ENCODE assay signal across 25 cellular contexts in genomic region chr3:168223085-168223484, GRCh38.
"Had no signal": no experiment of that assay in that cellular context is flagged by ENCODE, and none has a peak within 500 bp of the region (broad histone marks: within the 10 kb centered on the region; RNA-seq: fewer than 3 reads in every experiment).

No MANE protein-coding gene starts in this region.

- FAIRE-seq: pancreas had no signal

- H3K4me1 ChIP-seq: left ventricle myocardium inferior, pancreas, prostate gland, suprapubic skin, tibial artery, uterus had no signal

- H3K4me3 ChIP-seq: left ventricle myocardium inferior, lung, mucosa of descending colon, pancreas, prostate gland, skin epidermis, suprapubic skin, thoracic aorta, tibial artery, uterus had no signal

- H3K4me1 Mint-ChIP-seq: naive thymus-derived CD4-positive, alpha-beta T cell; stimulated activated effector memory CD8-positive, alpha-beta T cell treated with anti-CD3 and anti-CD28 coated beads, Interleukin-12 subunit alpha, Interleukin-12 subunit beta, amount 100 ng/mL, for 72 hours had no signal

- H3K9me3 Mint-ChIP-seq: natural killer cell treated with Interleukin-12 subunit alpha and Interleukin-12 subunit beta and Interleukin-15 and Interleukin-18, amount 100 ng/mL, for 72 hours; stimulated activated effector memory CD8-positive, alpha-beta T cell treated with anti-CD3 and anti-CD28 coated beads, Interleukin-12 subunit alpha, Interleukin-12 subunit beta, amount 100 ng/mL, for 72 hours; stimulated activated naive CD8-positive, alpha-beta T cell treated with anti-CD3 and anti-CD28 coated beads, Interleukin-15, Interleukin-2, amounts not matched to agents 100 ng/mL and 50 ng/mL, for 24 hours; type B pancreatic cell had no signal

- H3K27ac Mint-ChIP-seq: naive thymus-derived CD4-positive, alpha-beta T cell; natural killer cell treated with Interleukin-12 subunit alpha and Interleukin-12 subunit beta and Interleukin-15 and Interleukin-18, amount 100 ng/mL, for 72 hours; stimulated activated effector memory CD8-positive, alpha-beta T cell treated with anti-CD3 and anti-CD28 coated beads, Interleukin-12 subunit alpha, Interleukin-12 subunit beta, amount 100 ng/mL, for 72 hours; stimulated activated naive CD8-positive, alpha-beta T cell treated with anti-CD3 and anti-CD28 coated beads, Interleukin-15, Interleukin-2, amounts not matched to agents 100 ng/mL and 50 ng/mL, for 24 hours; type B pancreatic cell had no signal

- DNase-seq: hypothalamus; islet precursor cell; left ventricle myocardium inferior; midbrain; mucosa of descending colon; naive thymus-derived CD4-positive, alpha-beta T cell; pancreas; posterior cingulate gyrus; stimulated activated CD4-positive, alpha-beta T cell treated with anti-CD3 and anti-CD28 coated beads, Interleukin-12 subunit alpha, Interleukin-12 subunit beta, amount 100 ng/mL, for 4 hours; stimulated activated CD4-positive, alpha-beta T cell treated with anti-CD3 and anti-CD28 coated beads, Interleukin-15, amount 100 ng/mL, for 24 hours; stimulated activated CD4-positive, alpha-beta T cell treated with anti-CD3 and anti-CD28 coated beads, Interleukin-2, amount 100 ng/mL, for 24 hours; stimulated activated CD4-positive, alpha-beta T cell treated with anti-CD3 and anti-CD28 coated beads, Interleukin-4, amount 100 ng/mL, for 24 hours; stimulated activated naive CD4-positive, alpha-beta T cell; tibial artery; uterus had no signal

- H3K36me3 ChIP-seq: left ventricle myocardium inferior, pancreas, prostate gland, suprapubic skin, thoracic aorta, tibial artery, uterus had no signal

- ATAC-seq: mucosa of descending colon; naive thymus-derived CD4-positive, alpha-beta T cell; natural killer cell treated with Interleukin-12 subunit alpha and Interleukin-12 subunit beta and Interleukin-15 and Interleukin-18, amount 100 ng/mL, for 72 hours; pancreas; sciatic nerve; stimulated activated effector memory CD8-positive, alpha-beta T cell treated with anti-CD3 and anti-CD28 coated beads, Interleukin-12 subunit alpha, Interleukin-12 subunit beta, amount 100 ng/mL, for 72 hours had no signal

- H3K27me3 ChIP-seq: pancreas, suprapubic skin, tibial artery, uterus had no signal

- H3K27me3 Mint-ChIP-seq: stimulated activated naive CD8-positive, alpha-beta T cell treated with anti-CD3 and anti-CD28 coated beads, Interleukin-15, Interleukin-2, amounts not matched to agents 100 ng/mL and 50 ng/mL, for 24 hours had no signal

- H3K4me3 Mint-ChIP-seq: naive thymus-derived CD4-positive, alpha-beta T cell; natural killer cell treated with Interleukin-12 subunit alpha and Interleukin-12 subunit beta and Interleukin-15 and Interleukin-18, amount 100 ng/mL, for 72 hours; stimulated activated effector memory CD8-positive, alpha-beta T cell treated with anti-CD3 and anti-CD28 coated beads, Interleukin-12 subunit alpha, Interleukin-12 subunit beta, amount 100 ng/mL, for 72 hours; stimulated activated naive CD8-positive, alpha-beta T cell treated with anti-CD3 and anti-CD28 coated beads, Interleukin-15, Interleukin-2, amounts not matched to agents 100 ng/mL and 50 ng/mL, for 24 hours; type B pancreatic cell had no signal

- H3K27ac ChIP-seq: left ventricle myocardium inferior, pancreas, prostate gland, skin epidermis, suprapubic skin, thoracic aorta, tibial artery, uterus had no signal

- H3K9me3 ChIP-seq: left ventricle myocardium inferior, mucosa of descending colon, pancreas, prostate gland, suprapubic skin, thoracic aorta, tibial artery, uterus had no signal

- H3K36me3 Mint-ChIP-seq: naive thymus-derived CD4-positive, alpha-beta T cell; natural killer cell treated with Interleukin-12 subunit alpha and Interleukin-12 subunit beta and Interleukin-15 and Interleukin-18, amount 100 ng/mL, for 72 hours; stimulated activated effector memory CD8-positive, alpha-beta T cell treated with anti-CD3 and anti-CD28 coated beads, Interleukin-12 subunit alpha, Interleukin-12 subunit beta, amount 100 ng/mL, for 72 hours; type B pancreatic cell had no signal
